ENCODE assay signal across 20 cellular contexts in genomic region chr11:17813391-17814059, GRCh38.
DNase-seq lines count a peak whose midpoint lies in the region; ATAC-seq and TF ChIP-seq lines count a peak whose summit lies in the region.
"Had no signal": no experiment of that assay in that cellular context is flagged by ENCODE, and none has a peak within 500 bp of the region (broad histone marks: within the 10 kb centered on the region; RNA-seq: fewer than 3 reads in every experiment).

No MANE protein-coding gene starts in this region.

- H3K27me3 ChIP-seq in IMR-90 (ENCODE audit: control insufficient read depth, insufficient read depth, low read length): no peaks in the 10 kb centered on the region
- no peaks in the 10 kb centered on the region for H3K27me3 ChIP-seq in rectal smooth muscle tissue (ENCODE audit: control insufficient read depth, insufficient read depth, low read length)
- H3K27me3 ChIP-seq in CD4-positive, alpha-beta T cell (ENCODE audit: control insufficient read depth, insufficient read depth, low read length): no peaks in the 10 kb centered on the region
- H3K27me3 ChIP-seq: uterus had no signal

- H3K27ac Mint-ChIP-seq in CD4-positive, alpha-beta T cell: no peak overlapping the region

- no peak overlapping the region for H4K91ac ChIP-seq in IMR-90 (ENCODE audit: insufficient read depth, low read depth, low read length)

- BruUV-seq in IMR-90 (replicated peaks; lab: Mats Ljungman, UMichigan): no TSS peak

- no peak overlapping the region for H2AK9ac ChIP-seq in IMR-90 (replicated peaks; ENCODE audit: low read depth, low read length, poor library complexity)

- H3K18ac ChIP-seq in IMR-90 (ENCODE audit: low read depth, low read length): no peak overlapping the region

- ATAC-seq in IMR-90 (ENCODE audit: low read depth) (no peak), HG02642 (IDR thresholded peaks at IDR 0.05; ENCODE audit: poor library complexity, unreplicated experiment) (no peak)
- ATAC-seq in CD4-positive, alpha-beta T cell (ENCODE audit: poor library complexity): no peak
- ATAC-seq: left lobe of liver had no signal

- no peak for TF ChIP-seq POLR2A in IMR-90 (IDR thresholded peaks at IDR 0.05; ENCODE audit: low read depth, low read length)

- peaks cover 9% of the 10 kb centered on the region; the same call in 1 of the 2 replicates for H3K9me1 ChIP-seq in IMR-90 (ENCODE audit: insufficient read depth, low read length)

- no peak overlapping the region for H3K9ac ChIP-seq in IMR-90 (ENCODE audit: low read depth, low read length)
- H3K9ac ChIP-seq in rectal smooth muscle tissue (ENCODE audit: low read length): no peak overlapping the region

- TF ChIP-seq RAD21 in IMR-90 (IDR thresholded peaks at IDR 0.05; ENCODE audit: low read length): no peak

- no peak overlapping the region for H2BK5ac ChIP-seq in IMR-90 (ENCODE audit: low read depth, low read length, poor library complexity, severe bottlenecking)

- no peaks in the 10 kb centered on the region for H3K79me1 ChIP-seq in IMR-90 (ENCODE audit: low read depth in 1 of 2, low read length in 2 of 2)

- no peak overlapping the region for H3K23ac ChIP-seq in IMR-90 (ENCODE audit: low read depth, low read length)

- H2AK5ac ChIP-seq in IMR-90 (ENCODE audit: low read depth, low read length): no peak overlapping the region

- no peak overlapping the region for H3K56ac ChIP-seq in IMR-90 (ENCODE audit: extremely low read depth, insufficient read depth, low read length)

- H3K27me3 Mint-ChIP-seq in CD4-positive, alpha-beta T cell: no peaks in the 10 kb centered on the region
- H3K27me3 Mint-ChIP-seq: CD8-positive, alpha-beta memory T cell had no signal

- H2BK15ac ChIP-seq in IMR-90 (ENCODE audit: low read depth, low read length): no peak overlapping the region

- H3K36me3 ChIP-seq in IMR-90 (ENCODE audit: control insufficient read depth, insufficient read depth, low read length) (no peaks in the 10 kb centered on the region), rectal smooth muscle tissue (ENCODE audit: control insufficient read depth, insufficient read depth, low read length) (no peaks in the 10 kb centered on the region)
- H3K36me3 ChIP-seq: uterus had no signal

- in situ Hi-C loops in IMR-90 (cut with MboI; ENCODE audit: low sequenced_read_pairs): no loop called here

- DNase-seq in IMR-90: no peak
- DNase-seq in amniotic epithelial cell (ENCODE audit: low read depth): peak; percentile 34
- DNase-seq in fibroblast of the aortic adventitia (ENCODE audit: low read depth): peak; percentile 61
- no peak for DNase-seq in NCI-H1092 treated with DMSO at 0.1 percent for 48 hours (lab: John Stamatoyannopoulos, UW)
- no peak for DNase-seq in CD4-positive, alpha-beta T cell
- no peak for DNase-seq in activated gamma-delta T cell (lab: John Stamatoyannopoulos, UW)
- DNase-seq: activated CD8-positive, alpha-beta memory T cell treated with anti-CD3 and anti-CD28 coated beads, Interleukin-2, amount 50 U/mL, for 48 hours; activated gamma-delta T cell treated with Interleukin-2 at 50 U/mL for 16 hours; CD8-positive, alpha-beta memory T cell; foreskin melanocyte; KBM-7; NCI-H2107; NCI-H524 treated with DMSO at 0.1 percent for 48 hours; occipital lobe; OCI-M1; uterus had no signal

- no peak overlapping the region for H3K27ac ChIP-seq in IMR-90 (ENCODE audit: insufficient read depth, low read length)
- peak overlapping the region; percentile 46 for H3K27ac ChIP-seq in rectal smooth muscle tissue (ENCODE audit: low read depth, low read length)
- H3K27ac ChIP-seq in CD4-positive, alpha-beta T cell (ENCODE audit: low read depth, low read length): no peak overlapping the region
- H3K27ac ChIP-seq: coronary artery had no signal

- dilution Hi-C loops in IMR-90 (cut with HindIII; ENCODE audit: low sequenced_read_pairs, unreplicated experiment): no loop called here

- no peak overlapping the region for H3K4ac ChIP-seq in IMR-90 (ENCODE audit: low read depth, low read length)

- no peak for TF ChIP-seq CTCF in IMR-90 (conservative IDR thresholded peaks at IDR 0.05; ENCODE audit: low read depth, low read length)
- no peak for TF ChIP-seq CTCF in fibroblast of the aortic adventitia (IDR thresholded peaks at IDR 0.05; ENCODE audit: insufficient read depth, low read length)
- no peak for TF ChIP-seq CTCF in CD4-positive, alpha-beta T cell (IDR thresholded peaks at IDR 0.05)

- H4K20me1 ChIP-seq in IMR-90 (ENCODE audit: insufficient read depth, low read length): no peaks in the 10 kb centered on the region

- H3K4me2 ChIP-seq in IMR-90 (ENCODE audit: low read depth, low read length): no peak overlapping the region

- H3K4me3 ChIP-seq in IMR-90 (ENCODE audit: insufficient read depth, low read depth, low read length): no peak overlapping the region
- no peak overlapping the region for H3K4me3 ChIP-seq in fibroblast of the aortic adventitia (ENCODE audit: low read depth, low read length)
- H3K4me3 ChIP-seq in rectal smooth muscle tissue (ENCODE audit: low read length): no peak overlapping the region
- H3K4me3 ChIP-seq: coronary artery, uterus had no signal

- WGBS in IMR-90 (ENCODE audit: extremely low coverage in 2 of 2, insufficient read length in 1 of 2), 2 experiments: 100% methylated on average over 1 of the region's 2 CpGs; no CpG with 5 or more reads in 1 of the 2 experiments

- H3K4me3 Mint-ChIP-seq in CD4-positive, alpha-beta T cell: no peak overlapping the region
- H3K4me3 Mint-ChIP-seq: CD8-positive, alpha-beta memory T cell had no signal

- H2BK120ac ChIP-seq in IMR-90 (ENCODE audit: low read depth, low read length): peak overlapping the region; percentile 19; the same call in 1 of the 2 replicates

- H4K8ac ChIP-seq in IMR-90 (ENCODE audit: low read depth in 2 of 2, low read length in 2 of 2): no peak overlapping the region

- intact Hi-C loops in IMR-90 (cut with micrococcal nuclease): no loop called here
- intact Hi-C loops in CD4-positive, alpha-beta T cell (cut with DNase I, micrococcal nuclease): no loop called here

- H3K4me1 Mint-ChIP-seq in CD4-positive, alpha-beta T cell (ENCODE audit: low read depth): no peaks in the 10 kb centered on the region
- H3K4me1 Mint-ChIP-seq: CD8-positive, alpha-beta memory T cell had no signal

- H3K9me3 Mint-ChIP-seq in CD4-positive, alpha-beta T cell: no peaks in the 10 kb centered on the region
- H3K9me3 Mint-ChIP-seq: CD8-positive, alpha-beta memory T cell had no signal

- H3K14ac ChIP-seq in IMR-90 (replicated peaks; ENCODE audit: low read depth, low read length): 0 out of 2 replicates have a peak overlapping the region, but pooled peaks have one; percentile 21

- no peak overlapping the region for H4K5ac ChIP-seq in IMR-90 (ENCODE audit: low read depth, low read length)

- CTCF ChIA-PET in IMR-90 (lab: Yijun Ruan, JAX): interaction anchor here (2.3 kb wide), 1 partner anchor 160 kb away, joined by 5 read pairs; no protein-coding TSS in a partner anchor
- CTCF ChIA-PET in CD4-positive, alpha-beta T cell (lab: Charles Lee): no interaction called here

- H3K4me1 ChIP-seq in IMR-90 (ENCODE audit: control insufficient read depth, insufficient read depth, low read length) (peaks cover 18% of the 10 kb centered on the region), rectal smooth muscle tissue (ENCODE audit: control insufficient read depth, insufficient read depth, low read length) (peaks cover 33% of the 10 kb centered on the region)

- no peak overlapping the region; the same call in 1 of the 2 replicates for H2BK20ac ChIP-seq in IMR-90 (ENCODE audit: low read depth, low read length)

- H3K9me3 ChIP-seq in IMR-90 (ENCODE audit: control insufficient read depth, insufficient read depth, low read length): no peaks in the 10 kb centered on the region
- no peaks in the 10 kb centered on the region for H3K9me3 ChIP-seq in CD4-positive, alpha-beta T cell (ENCODE audit: control insufficient read depth, low read length)
- H3K9me3 ChIP-seq: uterus had no signal

- no peak overlapping the region for H2AFZ ChIP-seq in IMR-90 (replicated peaks; ENCODE audit: low read length, poor library complexity)

- POLR2A ChIA-PET in IMR-90 (lab: Charles Lee; ENCODE audit: unreplicated experiment): interaction anchor here (0.5 kb wide), 1 partner anchor 196 kb away, joined by 5 read pairs; no protein-coding TSS in a partner anchor
- POLR2A ChIA-PET in CD4-positive, alpha-beta T cell (lab: Charles Lee): no interaction called here

- peaks cover 26% of the 10 kb centered on the region for H3K36me3 Mint-ChIP-seq in CD4-positive, alpha-beta T cell (ENCODE audit: low read depth)

TF ChIP-seq in IMR-90, 13 proteins besides CTCF, POLR2A, EP300 and RAD21:
- TF ChIP-seq NFE2L2 (IDR thresholded peaks at IDR 0.05; ENCODE audit: low read depth, low read length) (no peak), MAFK (IDR thresholded peaks at IDR 0.05; ENCODE audit: low read depth, low read length) (no peak), USF2 (IDR thresholded peaks at IDR 0.05; ENCODE audit: low read depth, low read length) (no peak), ELK1 (IDR thresholded peaks at IDR 0.05; ENCODE audit: borderline replicate concordance, low read depth, low read length) (no peak), CEBPB (IDR thresholded peaks at IDR 0.05; ENCODE audit: low read depth, low read length) (no peak)

Comparison
In these comparisons a context has a peak if more than half of its experiments do, and no peak if none do; other contexts are left out.
1. DNase-seq: peak in amniotic epithelial cell (single experiment) and fibroblast of the aortic adventitia (single experiment); none in IMR-90 (single experiment), NCI-H1092 treated with DMSO at 0.1 percent for 48 hours (single experiment), CD4-positive, alpha-beta T cell (0 of 10) and activated gamma-delta T cell (single experiment).